12 cellular contexts compared by ENCODE assay signal in the genomic region with DNA sequence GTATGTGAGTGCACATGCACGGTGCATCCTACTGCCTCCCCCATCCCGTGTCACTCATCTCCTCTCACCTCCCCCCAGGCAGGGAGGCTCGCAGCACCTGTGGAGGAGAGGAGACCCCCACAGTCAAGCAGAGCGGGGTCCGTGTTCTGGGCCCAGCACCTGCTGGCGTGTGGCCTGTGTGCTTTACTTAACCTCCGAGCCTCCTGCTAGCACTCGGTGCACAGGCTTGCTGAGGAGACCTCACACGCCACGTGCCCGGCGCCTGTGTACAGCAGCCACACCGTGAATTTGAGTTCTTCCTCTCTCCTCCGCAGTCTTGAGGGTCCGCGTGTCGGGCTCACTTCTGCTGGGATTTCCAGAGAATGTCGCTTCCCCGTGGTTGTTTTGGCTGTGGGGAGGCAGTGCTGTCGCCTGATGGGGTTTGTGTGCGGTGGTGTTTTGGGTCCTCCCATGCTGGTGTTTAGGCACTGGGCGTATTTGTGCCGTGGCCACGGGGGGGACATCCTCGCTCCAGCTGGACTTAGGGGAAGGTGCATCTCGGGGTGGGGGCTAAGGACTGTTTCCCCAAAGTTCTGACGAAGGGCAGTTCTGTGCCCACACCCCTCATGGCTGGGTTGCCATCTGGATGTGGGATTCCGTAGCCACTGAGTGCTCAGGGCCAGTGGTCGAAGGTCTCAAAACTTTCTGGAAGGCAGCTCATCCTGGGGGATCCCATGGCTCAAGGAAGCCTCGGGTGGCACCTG. TPM values are rescaled to one million over a fixed set of nuclear protein-coding genes. Genes with fewer than 3 reads are reported as not detected.
DNase-seq lines count a peak whose midpoint lies in the region; TF ChIP-seq lines count a peak whose summit lies in the region.
"Had no signal": no experiment of that assay in that cellular context is flagged by ENCODE, and none has a peak within 500 bp of the region (broad histone marks: within the 10 kb centered on the region; RNA-seq: fewer than 3 reads in every experiment).

No MANE protein-coding gene starts in this region.

- H3K4me3 Mint-ChIP-seq in activated CD4-positive, alpha-beta T cell treated with anti-CD3 and anti-CD28 coated beads, Interleukin-2, amount 10 ng/mL, durations not matched to agents 24 days and 14 days = peak overlapping the region; percentile 80
- peak overlapping the region; percentile 79 to 85 (median 82) for H3K4me3 Mint-ChIP-seq in brain

- peaks cover 3% of the 10 kb centered on the region for H3K36me3 Mint-ChIP-seq in activated CD4-positive, alpha-beta T cell treated with anti-CD3 and anti-CD28 coated beads, Interleukin-2, amount 10 ng/mL, durations not matched to agents 24 days and 14 days (ENCODE audit: low read depth)
- H3K36me3 Mint-ChIP-seq in brain = no peaks in the 10 kb centered on the region

- H3K27ac Mint-ChIP-seq in activated CD4-positive, alpha-beta T cell treated with anti-CD3 and anti-CD28 coated beads, Interleukin-2, amount 10 ng/mL, durations not matched to agents 24 days and 14 days = peak overlapping the region; percentile 87
- peak overlapping the region in 4 of 5 experiments; percentile 45 to 85 (median 81) for H3K27ac Mint-ChIP-seq in brain

- DNase-seq in activated CD4-positive, alpha-beta T cell treated with anti-CD3 and anti-CD28 coated beads, Interleukin-2, amount 10 ng/mL, durations not matched to agents 24 days and 14 days = no peak
- DNase-seq in activated CD4-positive, alpha-beta T cell treated with anti-CD3 and anti-CD28 coated beads for 1 hour = no peak
- DNase-seq in tibial nerve (ENCODE audit: low spot score in 2 of 2) = no peak
- no peak for DNase-seq in NK-92 treated with Interleukin-12 subunit alpha and Interleukin-12 subunit beta, amount 100 ng/mL, for 24 hours (lab: John Stamatoyannopoulos, UW)
- no peak for DNase-seq in SW480 (ENCODE audit: low spot score)
- no peak for DNase-seq in inferior parietal cortex (ENCODE audit: extremely low spot score)
- DNase-seq: cortex of kidney had no signal

- no peak for TF ChIP-seq POLR2A in tibial nerve (IDR thresholded peaks at IDR 0.05)

- 90 to 91% methylated on average over 25 to 28 of the region's 30 CpGs for WGBS in mesodermal cell (ENCODE audit: insufficient coverage in 2 of 2), 2 experiments
- 79 to 81% methylated on average over 22 to 27 of the region's 30 CpGs for WGBS in tibial nerve, 2 donors

- TF ChIP-seq CTCF in brain (conservative IDR thresholded peaks at IDR 0.05) (no peak), tibial nerve (IDR thresholded peaks at IDR 0.05) (no peak)

- H3K27ac ChIP-seq in mesodermal cell (ENCODE audit: low read depth, low read length, severe bottlenecking) (no peak overlapping the region), tibial nerve (peak overlapping the region in 3 of 4 donors; percentile 36 to 85 (median 39))

- H3K27me3 Mint-ChIP-seq in activated CD4-positive, alpha-beta T cell treated with anti-CD3 and anti-CD28 coated beads, Interleukin-2, amount 10 ng/mL, durations not matched to agents 24 days and 14 days = peaks cover 2% of the 10 kb centered on the region
- H3K27me3 Mint-ChIP-seq in brain = no peaks in the 10 kb centered on the region

- H3K4me1 ChIP-seq in mesodermal cell (ENCODE audit: control insufficient read depth, insufficient read depth, low read length, poor library complexity, severe bottlenecking) (no peaks in the 10 kb centered on the region), tibial nerve (peaks cover 0 to 12% (median 2%) of the 10 kb centered on the region in 4 donors)

- peaks cover 0 to 13% of the 10 kb centered on the region in 2 donors for H3K27me3 ChIP-seq in tibial nerve

- intact Hi-C loops in activated CD4-positive, alpha-beta T cell treated with anti-CD3 and anti-CD28 coated beads, Interleukin-2, amount 10 ng/mL, durations not matched to agents 24 days and 14 days (cut with micrococcal nuclease) = no loop called here

- H3K4me3 ChIP-seq in mesodermal cell (ENCODE audit: extremely low read depth, insufficient read depth, low read length, poor library complexity, severe bottlenecking) = peak overlapping the region; percentile 35
- peak overlapping the region in 2 of 4 donors; percentile 41 to 55 for H3K4me3 ChIP-seq in tibial nerve

- H3K4me1 Mint-ChIP-seq in activated CD4-positive, alpha-beta T cell treated with anti-CD3 and anti-CD28 coated beads, Interleukin-2, amount 10 ng/mL, durations not matched to agents 24 days and 14 days = peaks cover 7% of the 10 kb centered on the region
- H3K4me1 Mint-ChIP-seq in brain = peaks cover 26% of the 10 kb centered on the region

- H3K9me3 ChIP-seq in mesodermal cell (ENCODE audit: control insufficient read depth, low read length) = peaks cover 6% of the 10 kb centered on the region
- H3K9me3 ChIP-seq in tibial nerve = no peaks in the 10 kb centered on the region

- H3K36me3 ChIP-seq in mesodermal cell (ENCODE audit: control insufficient read depth, insufficient read depth, low read length) (no peaks in the 10 kb centered on the region), tibial nerve (no peaks in the 10 kb centered on the region)

- no peak for TF ChIP-seq EP300 in tibial nerve (IDR thresholded peaks at IDR 0.05)

- H3K9me3 Mint-ChIP-seq in activated CD4-positive, alpha-beta T cell treated with anti-CD3 and anti-CD28 coated beads, Interleukin-2, amount 10 ng/mL, durations not matched to agents 24 days and 14 days = no peaks in the 10 kb centered on the region
- H3K9me3 Mint-ChIP-seq in brain = peaks cover 0 to 6% (median 0%) of the 10 kb centered on the region in 5 experiments

RNA-seq across cellular contexts. Expression of gene TMEM255B, which starts 34.8 kb away (rescaled TPM):
- 2.0 and 2.4 TPM in 2 replicates for total RNA-seq in activated CD4-positive, alpha-beta T cell treated with anti-CD3 and anti-CD28 coated beads, Interleukin-2, amount 10 ng/mL, durations not matched to agents 24 days and 14 days
- polyA plus RNA-seq in brain (ENCODE audit: insufficient read depth, low read depth, low replicate concordance) = 20.0 TPM
- polyA plus RNA-seq in mesodermal cell (2013, experiment 1 of 2) = 9.1 TPM
- 7.0 TPM for polyA plus RNA-seq in mesodermal cell (2013, experiment 2 of 2)
- total RNA-seq in tibial nerve = 10 to 100 TPM in 2 of 4 donors, 1 to 10 TPM in 2; 3.3 to 21.6 (median 10.9) TPM

RNA-seq across cellular contexts. Expression of gene GRK1, which starts 57.2 kb away (rescaled TPM):
- total RNA-seq in activated CD4-positive, alpha-beta T cell treated with anti-CD3 and anti-CD28 coated beads, Interleukin-2, amount 10 ng/mL, durations not matched to agents 24 days and 14 days = 0.07 and 0.17 TPM in 2 replicates
- 2.5 TPM for polyA plus RNA-seq in brain (ENCODE audit: insufficient read depth, low read depth, low replicate concordance)
- not detected for polyA plus RNA-seq in mesodermal cell (2013, experiment 1 of 2)
- polyA plus RNA-seq in mesodermal cell (2013, experiment 2 of 2) = not detected
- not detected for total RNA-seq in tibial nerve
- total RNA-seq: A673; T-helper 2 cell treated with Interferon-gamma antibody and Interleukin-4, amounts not matched to agents 100 ng/mL and 5 ng/mL, for 36 hours had no signal
- polyA plus RNA-seq: liver had no signal
